ENCODE assay signal across 8 cellular contexts in genomic region chrX:52995135-52995973, GRCh38. TPM values are rescaled to one million over a fixed set of nuclear protein-coding genes. Genes with fewer than 3 reads are reported as not detected.
DNase-seq lines count a peak whose midpoint lies in the region; ATAC-seq, FAIRE-seq and TF ChIP-seq lines count a peak whose summit lies in the region.

No MANE protein-coding gene starts in this region.

- TF ChIP-seq CTCF in BE2C (IDR thresholded peaks at IDR 0.05; ENCODE audit: low read depth, low read length), result peak; percentile 61

- H3K4me1 ChIP-seq in BE2C, result no peaks in the 10 kb centered on the region

- DNase-seq in BE2C (peak; percentile 94), GM19238 (ENCODE audit: insufficient read length, low spot score) (peak; percentile 73), NCI-H510A treated with DMSO at 0.1 percent for 48 hours (lab: John Stamatoyannopoulos, UW) (peak; percentile 90)
- DNase-seq in activated CD4-positive, alpha-beta T cell treated with anti-CD3 and anti-CD28 coated beads for 4 hours, result peak; percentile 87 to 90
- peak; percentile 75 to 76 for DNase-seq in stimulated activated CD4-positive, alpha-beta T cell treated with anti-CD3 and anti-CD28 coated beads, Interleukin-1b, Interleukin-23, amount 100 ng/mL, for 4 hours (ENCODE audit: low read depth in 2 of 2)

- peak overlapping the region; percentile 98 for H3K27ac ChIP-seq in layer of hippocampus (ENCODE audit: low read depth, low read length)

- no peaks in the 10 kb centered on the region for H3K9me3 ChIP-seq in BE2C

- FAIRE-seq in colon (lab: Jason Lieb, UNC), result peak; percentile 96

- ATAC-seq in HG03442 (IDR thresholded peaks at IDR 0.05; ENCODE audit: unreplicated experiment), result peak; percentile 95

- H3K4me3 ChIP-seq in BE2C (ENCODE audit: low read depth, low read length), result peak overlapping the region; percentile 89

- no peaks in the 10 kb centered on the region for H3K36me3 ChIP-seq in BE2C

- H3K27me3 ChIP-seq in BE2C (no peaks in the 10 kb centered on the region), layer of hippocampus (ENCODE audit: control insufficient read depth, insufficient read depth, low read length) (no peaks in the 10 kb centered on the region)

RNA-seq across cellular contexts. Expression of gene FAM156A, which starts 37.0 kb away (rescaled TPM):
- polyA plus RNA-seq in BE2C (2012; ENCODE audit: insufficient read depth, insufficient read length, low read depth), result 102 TPM

RNA-seq across cellular contexts. Expression of gene GPR173, which starts 53.2 kb away (rescaled TPM):
- polyA plus RNA-seq in BE2C (2012; ENCODE audit: insufficient read depth, insufficient read length, low read depth), result 38.1 TPM

Comparison
In these comparisons a context has a peak if more than half of its experiments do, and no peak if none do; other contexts are left out.
1. Peak in every context shown above with its lines: DNase-seq, ATAC-seq, H3K4me3 ChIP-seq and H3K27ac ChIP-seq.